In the genomic region with DNA sequence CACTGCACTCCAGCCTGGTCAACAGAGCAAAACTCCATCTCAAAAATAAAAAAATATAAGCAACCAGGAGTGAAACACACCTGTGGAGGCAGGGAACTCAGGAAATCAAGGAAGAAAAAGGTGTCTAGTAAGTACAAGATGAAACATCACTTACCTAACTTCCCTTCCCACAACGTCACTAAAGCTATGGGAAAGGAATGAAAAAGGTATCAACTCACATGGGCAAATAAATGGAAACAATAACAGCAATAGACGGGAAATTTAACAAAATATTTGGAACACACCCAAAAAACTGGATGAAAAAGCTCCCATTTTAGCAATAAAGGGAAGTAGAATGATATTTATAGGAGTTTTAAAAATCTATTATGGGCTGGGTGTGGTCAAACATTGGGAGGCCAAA, we compare ENCODE assay signal across 22 cellular contexts. TPM values are rescaled to one million over a fixed set of nuclear protein-coding genes. Genes with fewer than 3 reads are reported as not detected.
DNase-seq lines count a peak whose midpoint lies in the region; ATAC-seq and TF ChIP-seq lines count a peak whose summit lies in the region.
"Had no signal": no experiment of that assay in that cellular context is flagged by ENCODE, and none has a peak within 500 bp of the region (broad histone marks: within the 10 kb centered on the region; RNA-seq: fewer than 3 reads in every experiment).

No MANE protein-coding gene starts in this region.

- POLR2A ChIA-PET in activated CD8-positive, alpha-beta T cell treated with anti-CD3 and anti-CD28 coated beads for 36 hours (lab: Charles Lee): interaction anchor here (0.9 to 3.1 kb wide), 6 partner anchors 18 to 171 kb away, joined by 3 to 15 read pairs (median 3); partner anchors contain the start of genes AARS1, DDX19A and ST3GAL2
- POLR2A ChIA-PET in activated CD8-positive, alpha-beta T cell treated with anti-CD3 and anti-CD28 coated beads, Interleukin-2, amount 10 ng/mL, durations not matched to agents 7 days and 5 days (lab: Charles Lee): interaction anchor here (0.9 kb wide), 1 partner anchor 31 kb away, joined by 3 read pairs; the partner anchor contains the start of gene DDX19A
- POLR2A ChIA-PET in CD4-positive, alpha-beta T cell (lab: Charles Lee): interaction anchor here (0.7 kb wide), 1 partner anchor 28 kb away, joined by 4 read pairs; no protein-coding TSS in a partner anchor
- POLR2A ChIA-PET in naive thymus-derived CD8-positive, alpha-beta T cell (lab: Charles Lee): interaction anchor here (0.7 to 4.8 kb wide), 6 partner anchors 24 to 424 kb away, joined by 3 to 67 read pairs (median 3); partner anchors contain the start of genes DDX19A and ST3GAL2

- no peak overlapping the region for H3K4me3 ChIP-seq in BE2C (ENCODE audit: low read depth, low read length)
- H3K4me3 ChIP-seq: body of pancreas, GM12878, GM23248, lung, pancreas, thoracic aorta had no signal

- no peak for DNase-seq in activated CD8-positive, alpha-beta T cell treated with anti-CD3 and anti-CD28 coated beads for 36 hours
- no peak for DNase-seq in activated CD8-positive, alpha-beta T cell treated with anti-CD3 and anti-CD28 coated beads, Interleukin-2, amount 10 ng/mL, durations not matched to agents 7 days and 5 days
- no peak for DNase-seq in CD4-positive, alpha-beta T cell
- no peak for DNase-seq in T-helper 17 cell
- DNase-seq in naive thymus-derived CD8-positive, alpha-beta T cell: no peak
- no peak for DNase-seq in BE2C
- no peak for DNase-seq in SKM-1 treated with dmso at 0.1 percent for 144 hours (lab: John Stamatoyannopoulos, UW; ENCODE audit: unreplicated experiment)
- DNase-seq in stimulated activated CD4-positive, alpha-beta T cell treated with anti-CD3 and anti-CD28 coated beads, Interleukin-4, amount 100 ng/mL, for 24 hours: no peak
- DNase-seq: activated naive CD8-positive, alpha-beta T cell treated with anti-CD3 and anti-CD28 coated beads, Interleukin-2, amount 10 ng/mL, durations not matched to agents 7 days and 5 days; body of pancreas; DMS79; effector memory CD8-positive, alpha-beta T cell; GM23248; KG1; NCI-H1694 treated with DMSO at 0.1 percent for 48 hours; NCI-H82; pancreas; SHP77 had no signal

- H3K9me3 Mint-ChIP-seq in activated CD8-positive, alpha-beta T cell treated with anti-CD3 and anti-CD28 coated beads for 36 hours: no peaks in the 10 kb centered on the region
- H3K9me3 Mint-ChIP-seq in activated CD8-positive, alpha-beta T cell treated with anti-CD3 and anti-CD28 coated beads, Interleukin-2, amount 10 ng/mL, durations not matched to agents 7 days and 5 days (ENCODE audit: insufficient read depth): no peaks in the 10 kb centered on the region
- no peaks in the 10 kb centered on the region for H3K9me3 Mint-ChIP-seq in CD4-positive, alpha-beta T cell
- H3K9me3 Mint-ChIP-seq in naive thymus-derived CD8-positive, alpha-beta T cell: no peaks in the 10 kb centered on the region
- H3K9me3 Mint-ChIP-seq: activated naive CD8-positive, alpha-beta T cell treated with anti-CD3 and anti-CD28 coated beads, Interleukin-2, amount 10 ng/mL, durations not matched to agents 7 days and 5 days; effector memory CD8-positive, alpha-beta T cell had no signal

- no peak for ATAC-seq in activated CD8-positive, alpha-beta T cell treated with anti-CD3 and anti-CD28 coated beads for 36 hours
- no peak for ATAC-seq in activated CD8-positive, alpha-beta T cell treated with anti-CD3 and anti-CD28 coated beads, Interleukin-2, amount 10 ng/mL, durations not matched to agents 7 days and 5 days
- no peak for ATAC-seq in CD4-positive, alpha-beta T cell (ENCODE audit: poor library complexity)
- ATAC-seq in T-helper 17 cell: no peak
- ATAC-seq in naive thymus-derived CD8-positive, alpha-beta T cell: no peak
- ATAC-seq: body of pancreas; effector memory CD8-positive, alpha-beta T cell; GM12878; pancreas; sciatic nerve had no signal

- no peaks in the 10 kb centered on the region for H3K27me3 Mint-ChIP-seq in activated CD8-positive, alpha-beta T cell treated with anti-CD3 and anti-CD28 coated beads for 36 hours
- no peaks in the 10 kb centered on the region for H3K27me3 Mint-ChIP-seq in activated CD8-positive, alpha-beta T cell treated with anti-CD3 and anti-CD28 coated beads, Interleukin-2, amount 10 ng/mL, durations not matched to agents 7 days and 5 days (ENCODE audit: low read depth)
- no peaks in the 10 kb centered on the region for H3K27me3 Mint-ChIP-seq in CD4-positive, alpha-beta T cell
- no peaks in the 10 kb centered on the region for H3K27me3 Mint-ChIP-seq in T-helper 17 cell
- no peaks in the 10 kb centered on the region for H3K27me3 Mint-ChIP-seq in naive thymus-derived CD8-positive, alpha-beta T cell
- H3K27me3 Mint-ChIP-seq: activated naive CD8-positive, alpha-beta T cell treated with anti-CD3 and anti-CD28 coated beads, Interleukin-2, amount 10 ng/mL, durations not matched to agents 7 days and 5 days; effector memory CD8-positive, alpha-beta T cell had no signal

- no peaks in the 10 kb centered on the region for H3K27me3 ChIP-seq in CD4-positive, alpha-beta T cell (ENCODE audit: control insufficient read depth, insufficient read depth, low read length)
- H3K27me3 ChIP-seq in BE2C: no peaks in the 10 kb centered on the region
- H3K27me3 ChIP-seq: body of pancreas, pancreas had no signal

- CTCF ChIA-PET in activated CD8-positive, alpha-beta T cell treated with anti-CD3 and anti-CD28 coated beads for 36 hours (lab: Charles Lee): no interaction called here
- CTCF ChIA-PET in activated CD8-positive, alpha-beta T cell treated with anti-CD3 and anti-CD28 coated beads, Interleukin-2, amount 10 ng/mL, durations not matched to agents 7 days and 5 days (lab: Charles Lee): no interaction called here
- CTCF ChIA-PET in CD4-positive, alpha-beta T cell (lab: Charles Lee): interaction anchor here (0.6 kb wide), 1 partner anchor 124 kb away, joined by 3 read pairs; no protein-coding TSS in a partner anchor

- intact Hi-C loops in activated CD8-positive, alpha-beta T cell treated with anti-CD3 and anti-CD28 coated beads for 36 hours (cut with micrococcal nuclease): no loop called here
- intact Hi-C loops in CD4-positive, alpha-beta T cell (cut with DNase I, micrococcal nuclease): no loop called here

- H3K4me3 Mint-ChIP-seq in activated CD8-positive, alpha-beta T cell treated with anti-CD3 and anti-CD28 coated beads for 36 hours: no peak overlapping the region
- H3K4me3 Mint-ChIP-seq in activated CD8-positive, alpha-beta T cell treated with anti-CD3 and anti-CD28 coated beads, Interleukin-2, amount 10 ng/mL, durations not matched to agents 7 days and 5 days: no peak overlapping the region
- H3K4me3 Mint-ChIP-seq in CD4-positive, alpha-beta T cell: peak overlapping the region; percentile 65
- peak overlapping the region; percentile 68 for H3K4me3 Mint-ChIP-seq in T-helper 17 cell
- peak overlapping the region in 8 of 10 donors; percentile 1 to 58 (median 16) for H3K4me3 Mint-ChIP-seq in naive thymus-derived CD8-positive, alpha-beta T cell
- H3K4me3 Mint-ChIP-seq: activated naive CD8-positive, alpha-beta T cell treated with anti-CD3 and anti-CD28 coated beads, Interleukin-2, amount 10 ng/mL, durations not matched to agents 7 days and 5 days; effector memory CD8-positive, alpha-beta T cell had no signal

- peaks cover 34% of the 10 kb centered on the region for H3K36me3 Mint-ChIP-seq in activated CD8-positive, alpha-beta T cell treated with anti-CD3 and anti-CD28 coated beads for 36 hours (ENCODE audit: low read depth)
- H3K36me3 Mint-ChIP-seq in activated CD8-positive, alpha-beta T cell treated with anti-CD3 and anti-CD28 coated beads, Interleukin-2, amount 10 ng/mL, durations not matched to agents 7 days and 5 days (ENCODE audit: low read depth): peaks cover 39% of the 10 kb centered on the region
- peaks cover 51% of the 10 kb centered on the region for H3K36me3 Mint-ChIP-seq in CD4-positive, alpha-beta T cell (ENCODE audit: low read depth)
- H3K36me3 Mint-ChIP-seq in T-helper 17 cell (ENCODE audit: low read depth): no peaks in the 10 kb centered on the region
- peaks cover 0 to 32% (median 6%) of the 10 kb centered on the region in 3 donors for H3K36me3 Mint-ChIP-seq in naive thymus-derived CD8-positive, alpha-beta T cell

- H3K4me1 Mint-ChIP-seq in activated CD8-positive, alpha-beta T cell treated with anti-CD3 and anti-CD28 coated beads for 36 hours (ENCODE audit: low read depth): peaks cover 11% of the 10 kb centered on the region
- H3K4me1 Mint-ChIP-seq in activated CD8-positive, alpha-beta T cell treated with anti-CD3 and anti-CD28 coated beads, Interleukin-2, amount 10 ng/mL, durations not matched to agents 7 days and 5 days (ENCODE audit: low read depth): peaks cover 21% of the 10 kb centered on the region
- H3K4me1 Mint-ChIP-seq in CD4-positive, alpha-beta T cell (ENCODE audit: low read depth): peaks cover 25% of the 10 kb centered on the region
- H3K4me1 Mint-ChIP-seq in T-helper 17 cell: peaks cover 13% of the 10 kb centered on the region
- H3K4me1 Mint-ChIP-seq in naive thymus-derived CD8-positive, alpha-beta T cell: peaks cover 5 to 41% (median 16%) of the 10 kb centered on the region in 4 donors

- H3K27ac ChIP-seq in CD4-positive, alpha-beta T cell (ENCODE audit: low read depth, low read length): no peak overlapping the region
- H3K27ac ChIP-seq: body of pancreas, GM23248, pancreas, thoracic aorta had no signal

- TF ChIP-seq CTCF in activated CD8-positive, alpha-beta T cell treated with anti-CD3 and anti-CD28 coated beads for 36 hours (IDR thresholded peaks at IDR 0.05): no peak
- TF ChIP-seq CTCF in CD4-positive, alpha-beta T cell (IDR thresholded peaks at IDR 0.05): no peak
- TF ChIP-seq CTCF in BE2C (IDR thresholded peaks at IDR 0.05; ENCODE audit: low read depth, low read length): no peak

- no peaks in the 10 kb centered on the region for H3K9me3 ChIP-seq in CD4-positive, alpha-beta T cell (ENCODE audit: control insufficient read depth, low read length)
- H3K9me3 ChIP-seq in T-helper 17 cell (ENCODE audit: control insufficient read depth, low read length, poor library complexity, severe bottlenecking) (no peaks in the 10 kb centered on the region), BE2C (no peaks in the 10 kb centered on the region)
- H3K9me3 ChIP-seq: body of pancreas, pancreas, thoracic aorta had no signal

- H3K27ac Mint-ChIP-seq in activated CD8-positive, alpha-beta T cell treated with anti-CD3 and anti-CD28 coated beads for 36 hours: peak overlapping the region; percentile 47
- no peak overlapping the region for H3K27ac Mint-ChIP-seq in activated CD8-positive, alpha-beta T cell treated with anti-CD3 and anti-CD28 coated beads, Interleukin-2, amount 10 ng/mL, durations not matched to agents 7 days and 5 days
- H3K27ac Mint-ChIP-seq in CD4-positive, alpha-beta T cell: peak overlapping the region; percentile 75
- peak overlapping the region; percentile 72 for H3K27ac Mint-ChIP-seq in T-helper 17 cell
- H3K27ac Mint-ChIP-seq in naive thymus-derived CD8-positive, alpha-beta T cell: peak overlapping the region in 6 of 10 donors; percentile 37 to 81 (median 62)
- H3K27ac Mint-ChIP-seq: activated naive CD8-positive, alpha-beta T cell treated with anti-CD3 and anti-CD28 coated beads, Interleukin-2, amount 10 ng/mL, durations not matched to agents 7 days and 5 days had no signal

- peaks cover 45% of the 10 kb centered on the region for H3K36me3 ChIP-seq in BE2C

- no peaks in the 10 kb centered on the region for H3K4me1 ChIP-seq in BE2C

RNA-seq across cellular contexts. Expression of gene DDX19A, which starts 31.1 kb away (rescaled TPM):
- 10 to 100 TPM; 45.5 to 47.2 TPM for total RNA-seq in activated CD8-positive, alpha-beta T cell treated with anti-CD3 and anti-CD28 coated beads for 36 hours
- total RNA-seq in activated CD8-positive, alpha-beta T cell treated with anti-CD3 and anti-CD28 coated beads, Interleukin-2, amount 10 ng/mL, durations not matched to agents 7 days and 5 days: 10 to 100 TPM; 38.1 to 38.7 TPM
- total RNA-seq in CD4-positive, alpha-beta T cell: 10 to 100 TPM; 57.1 to 57.3 TPM
- 10 to 100 TPM; 49.3 to 51.8 TPM for total RNA-seq in T-helper 17 cell
- total RNA-seq in naive thymus-derived CD8-positive, alpha-beta T cell: 10 to 100 TPM; 49.9 to 52.5 TPM
- polyA plus RNA-seq in naive thymus-derived CD8-positive, alpha-beta T cell: 10 to 100 TPM; 35.1 to 58.7 (median 42.8) TPM
- 60.8 TPM for polyA plus RNA-seq in BE2C (2012; ENCODE audit: insufficient read depth, insufficient read length, low read depth)

Comparison
In these comparisons a context has a peak if more than half of its experiments do, and no peak if none do; other contexts are left out.
1. H3K4me3 Mint-ChIP-seq: peak in CD4-positive, alpha-beta T cell (single experiment), T-helper 17 cell (single experiment) and naive thymus-derived CD8-positive, alpha-beta T cell (8 of 10); none in activated CD8-positive, alpha-beta T cell treated with anti-CD3 and anti-CD28 coated beads for 36 hours (single experiment) and activated CD8-positive, alpha-beta T cell treated with anti-CD3 and anti-CD28 coated beads, Interleukin-2, amount 10 ng/mL, durations not matched to agents 7 days and 5 days (single experiment).